ENCODE assay signal across 23 cellular contexts in genomic region chr2:48383055-48383454, GRCh38.
"Had no signal": no experiment of that assay in that cellular context is flagged by ENCODE, and none has a peak within 500 bp of the region (broad histone marks: within the 10 kb centered on the region; RNA-seq: fewer than 3 reads in every experiment).

No MANE protein-coding gene starts in this region.

- H3K27me3 ChIP-seq: breast epithelium, colonic mucosa, dorsolateral prefrontal cortex, esophagus muscularis mucosa, spleen, thyroid gland had no signal

- H3K27ac ChIP-seq: breast epithelium, colonic mucosa, dorsolateral prefrontal cortex, esophagus muscularis mucosa, left ventricle myocardium inferior, prostate gland, spleen, thyroid gland had no signal

- H3K9me3 ChIP-seq: colonic mucosa, prostate gland, thyroid gland had no signal

- H3K36me3 ChIP-seq: breast epithelium, colonic mucosa, prostate gland, thyroid gland had no signal

- H3K4me3 ChIP-seq: breast epithelium, colonic mucosa, dorsolateral prefrontal cortex, esophagus muscularis mucosa, left ventricle myocardium inferior, prostate gland, spleen, thyroid gland had no signal

- H3K4me1 ChIP-seq: breast epithelium, colonic mucosa, prostate gland, thyroid gland had no signal

- FAIRE-seq: frontal cortex had no signal

- ATAC-seq: activated CD4-positive, alpha-beta T cell treated with anti-CD3 and anti-CD28 coated beads for 36 hours; activated T-cell treated with anti-CD3 and anti-CD28 coated beads, Interleukin-2, amount 50 U/mL, for 72 hours; naive thymus-derived CD8-positive, alpha-beta T cell; stimulated activated naive CD8-positive, alpha-beta T cell treated with anti-CD3 and anti-CD28 coated beads, Interleukin-15, Interleukin-2, amounts not matched to agents 100 U/mL and 50 U/mL, for 24 hours had no signal

- DNase-seq: activated B cell treated with CpG ODN at 0.5 μM for 24 hours; activated CD4-positive, alpha-beta memory T cell treated with anti-CD3 and anti-CD28 coated beads for 36 hours; activated CD4-positive, alpha-beta T cell treated with anti-CD3 and anti-CD28 coated beads for 36 hours; activated effector memory CD4-positive, alpha-beta T cell treated with Interleukin-2 at 50 U/mL for 16 hours; activated naive CD4-positive, alpha-beta T cell treated with anti-CD3 and anti-CD28 coated beads for 36 hours; activated naive CD8-positive, alpha-beta T cell treated with anti-CD3 and anti-CD28 coated beads, Interleukin-2, amount 10 ng/mL, durations not matched to agents 7 days and 5 days; activated T-cell treated with anti-CD3 and anti-CD28 coated beads, Interleukin-2, amount 50 U/mL, for 72 hours; amniotic stem cell; colonic mucosa; dorsolateral prefrontal cortex; glutamatergic neuron; hippocampal formation; left ventricle myocardium inferior; naive thymus-derived CD8-positive, alpha-beta T cell; spleen; stimulated activated CD4-positive, alpha-beta T cell treated with anti-CD3 and anti-CD28 coated beads, Interleukin-4, amount 100 ng/mL, for 24 hours; stimulated activated naive CD8-positive, alpha-beta T cell treated with anti-CD3 and anti-CD28 coated beads, Interleukin-15, Interleukin-2, amounts not matched to agents 100 U/mL and 50 U/mL, for 24 hours; T-helper 9 cell; thyroid gland had no signal
